ENCODE assay signal across 29 cellular contexts in genomic region chr5:122346897-122347581, GRCh38. TPM values are rescaled to one million over a fixed set of nuclear protein-coding genes. Genes with fewer than 3 reads are reported as not detected.
"Had no signal": no experiment of that assay in that cellular context is flagged by ENCODE, and none has a peak within 500 bp of the region (broad histone marks: within the 10 kb centered on the region; RNA-seq: fewer than 3 reads in every experiment).

No MANE protein-coding gene starts in this region.

- H3K27me3 ChIP-seq: colonic mucosa, esophagus squamous epithelium, foreskin keratinocyte, gastroesophageal sphincter, heart left ventricle, hepatocyte, left lung, neutrophil, right lobe of liver, tibial nerve, upper lobe of left lung had no signal

- ATAC-seq: foreskin keratinocyte; gastroesophageal sphincter; heart left ventricle; left cardiac atrium; left lung; natural killer cell; right lobe of liver; stimulated activated naive B cell treated with anti-CD40 and anti-IgM and Interleukin-4, amounts not matched to agents 10 μg/mL and 1 μg/mL and 100 μg/mL, for 72 hours had no signal

- H3K4me3 ChIP-seq: colonic mucosa, esophagus squamous epithelium, gastroesophageal sphincter, heart left ventricle, hepatocyte, left lung, right lobe of liver, thoracic aorta, tibial nerve, upper lobe of left lung had no signal

- H2AFZ ChIP-seq: hepatocyte, parathyroid adenoma had no signal

- H3K27ac ChIP-seq: colonic mucosa, esophagus squamous epithelium, foreskin keratinocyte, gastroesophageal sphincter, heart left ventricle, hepatocyte, left lung, neutrophil, parathyroid adenoma, right lobe of liver, thoracic aorta, tibial nerve, upper lobe of left lung had no signal

- H3K4me3 Mint-ChIP-seq: dendritic cell treated with granulocyte-macrophage colony-stimulating factor and Interleukin-4, amounts not matched to agents 40 ng/mL and 50 ng/mL, for 4 days; endodermal cell; natural killer cell; neural crest cell; stimulated activated naive B cell treated with anti-CD40 and anti-IgM and Interleukin-4, amounts not matched to agents 10 μg/mL and 1 μg/mL and 100 μg/mL, for 72 hours; stimulated activated naive CD8-positive, alpha-beta T cell treated with anti-CD3 and anti-CD28 coated beads, Interleukin-15, Interleukin-2, amounts not matched to agents 100 ng/mL and 50 ng/mL, for 24 hours had no signal

- H3K27me3 Mint-ChIP-seq: dendritic cell treated with granulocyte-macrophage colony-stimulating factor and Interleukin-4, amounts not matched to agents 40 ng/mL and 50 ng/mL, for 4 days; progenitor cell of endocrine pancreas had no signal

- H3K9me3 Mint-ChIP-seq: dendritic cell treated with granulocyte-macrophage colony-stimulating factor and Interleukin-4, amounts not matched to agents 40 ng/mL and 50 ng/mL, for 4 days; endodermal cell; neural crest cell; stimulated activated naive B cell treated with anti-CD40 and anti-IgM and Interleukin-4, amounts not matched to agents 10 μg/mL and 1 μg/mL and 100 μg/mL, for 72 hours; stimulated activated naive CD8-positive, alpha-beta T cell treated with anti-CD3 and anti-CD28 coated beads, Interleukin-15, Interleukin-2, amounts not matched to agents 100 ng/mL and 50 ng/mL, for 24 hours had no signal

- H3K4me2 ChIP-seq: hepatocyte had no signal

- H3K4me1 ChIP-seq: colonic mucosa, foreskin keratinocyte, gastroesophageal sphincter, heart left ventricle, left lung, parathyroid adenoma, right lobe of liver, tibial nerve, upper lobe of left lung had no signal

- DNase-seq: colonic mucosa; effector CD8-positive, alpha-beta T cell; endodermal cell; erythroblast; esophagus squamous epithelium; foreskin keratinocyte; heart left ventricle; left cardiac atrium; left lung; mammary epithelial cell; mesendoderm; natural killer cell; right lobe of liver; small intestine; stimulated activated CD4-positive, alpha-beta T cell treated with anti-CD3 and anti-CD28 coated beads, Interleukin-15, amount 100 ng/mL, for 24 hours; stimulated activated CD4-positive, alpha-beta T cell treated with anti-CD3 and anti-CD28 coated beads, Interleukin-2, amount 100 ng/mL, for 48 hours; stimulated activated naive B cell treated with anti-CD40 and anti-IgM and Interleukin-4, amounts not matched to agents 10 μg/mL and 1 μg/mL and 100 μg/mL, for 72 hours; upper lobe of left lung had no signal

- H3K9me3 ChIP-seq: colonic mucosa, esophagus squamous epithelium, gastroesophageal sphincter, heart left ventricle, left lung, neutrophil, right lobe of liver, thoracic aorta, tibial nerve, upper lobe of left lung had no signal

- H3K4me1 Mint-ChIP-seq: natural killer cell; stimulated activated naive B cell treated with anti-CD40 and anti-IgM and Interleukin-4, amounts not matched to agents 10 μg/mL and 1 μg/mL and 100 μg/mL, for 72 hours had no signal

- H3K36me3 ChIP-seq: colonic mucosa, esophagus squamous epithelium, gastroesophageal sphincter, heart left ventricle, left lung, neutrophil, right lobe of liver, thoracic aorta, tibial nerve, upper lobe of left lung had no signal

- H3K27ac Mint-ChIP-seq: dendritic cell treated with granulocyte-macrophage colony-stimulating factor and Interleukin-4, amounts not matched to agents 40 ng/mL and 50 ng/mL, for 4 days; endodermal cell; natural killer cell; progenitor cell of endocrine pancreas; stimulated activated naive B cell treated with anti-CD40 and anti-IgM and Interleukin-4, amounts not matched to agents 10 μg/mL and 1 μg/mL and 100 μg/mL, for 72 hours; stimulated activated naive CD8-positive, alpha-beta T cell treated with anti-CD3 and anti-CD28 coated beads, Interleukin-15, Interleukin-2, amounts not matched to agents 100 ng/mL and 50 ng/mL, for 24 hours had no signal

- H3K9ac ChIP-seq: parathyroid adenoma had no signal

- H3K36me3 Mint-ChIP-seq: natural killer cell; stimulated activated naive B cell treated with anti-CD40 and anti-IgM and Interleukin-4, amounts not matched to agents 10 μg/mL and 1 μg/mL and 100 μg/mL, for 72 hours had no signal

- H3K79me2 ChIP-seq: hepatocyte, parathyroid adenoma had no signal

RNA-seq across cellular contexts. Expression of gene SNCAIP, which starts 35.0 kb away (rescaled TPM):
- total RNA-seq: foreskin keratinocyte, mononuclear cell had no signal
- polyA plus RNA-seq: mammary epithelial cell had no signal
